ENCODE assay signal across 8 cellular contexts in genomic region chr9:100083448-100084144, GRCh38. TPM values are rescaled to one million over a fixed set of nuclear protein-coding genes. Genes with fewer than 3 reads are reported as not detected.
DNase-seq lines count a peak whose midpoint lies in the region; ATAC-seq lines count a peak whose summit lies in the region.

No MANE protein-coding gene starts in this region.

- no peaks in the 10 kb centered on the region for H3K27me3 ChIP-seq in BLaER1

- peaks cover 71% of the 10 kb centered on the region for H3K4me1 ChIP-seq in BLaER1

- DNase-seq in NCI-H82 treated with DMSO at 0.1 percent for 48 hours (lab: John Stamatoyannopoulos, UW; ENCODE audit: unreplicated experiment) = peak; percentile 60
- no peak for DNase-seq in cerebellum (ENCODE audit: low spot score)
- DNase-seq in stimulated activated CD4-positive, alpha-beta T cell treated with anti-CD3 and anti-CD28 coated beads, Interleukin-2, amount 100 ng/mL, for 48 hours = no peak
- DNase-seq in NCI-H345 treated with DMSO at 0.1 percent for 48 hours (lab: John Stamatoyannopoulos, UW; ENCODE audit: unreplicated experiment) = no peak
- no peak for DNase-seq in LoVo (ENCODE audit: low spot score)

- peak overlapping the region; percentile 61; the same call in 1 of the 2 replicates for H3K9ac ChIP-seq in BLaER1

- peak overlapping the region; percentile 53 for H3K4me3 ChIP-seq in BLaER1

- H3K9me3 ChIP-seq in BLaER1 = no peaks in the 10 kb centered on the region

- peaks cover 94% of the 10 kb centered on the region for H4K20me1 ChIP-seq in BLaER1

- H3K36me3 ChIP-seq in BLaER1 = no peaks in the 10 kb centered on the region

- ATAC-seq in GM19025 (IDR thresholded peaks at IDR 0.05; ENCODE audit: low read depth, unreplicated experiment) = peak; percentile 30
- ATAC-seq in HG02884 (IDR thresholded peaks at IDR 0.05; ENCODE audit: unreplicated experiment) = peak; percentile 46

- H3K27ac ChIP-seq in BLaER1 = peak overlapping the region; percentile 64

- peak overlapping the region; percentile 81 for H3K4me2 ChIP-seq in BLaER1

RNA-seq across cellular contexts. Expression of gene ERP44, which starts 15.2 kb away (rescaled TPM):
- 21.2 TPM for total RNA-seq in cerebellum

RNA-seq across cellular contexts. Expression of gene INVS, which starts 15.4 kb away (rescaled TPM):
- 39.6 TPM for total RNA-seq in cerebellum
